ENCODE assay signal across 33 cellular contexts in genomic region chr12:31474751-31475150, GRCh38.
"Had no signal": no experiment of that assay in that cellular context is flagged by ENCODE, and none has a peak within 500 bp of the region (broad histone marks: within the 10 kb centered on the region; RNA-seq: fewer than 3 reads in every experiment).

No MANE protein-coding gene starts in this region.

- H3K4me2 ChIP-seq: smooth muscle cell had no signal

- ATAC-seq: activated CD4-positive, CD25-positive, alpha-beta regulatory T cell treated with anti-CD3 and anti-CD28 coated beads, Interleukin-2, amount 50 U/mL, for 24 hours; foreskin keratinocyte; heart right ventricle; stimulated activated memory B cell treated with anti-CD40 and anti-IgM and Interleukin-4, amounts not matched to agents 10 μg/mL and 1 μg/mL and 100 μg/mL, for 72 hours; stimulated activated naive CD8-positive, alpha-beta T cell treated with anti-CD3 and anti-CD28 coated beads, Interleukin-15, amount 100 ng/mL, for 72 hours had no signal

- H3K27me3 ChIP-seq: brain microvascular endothelial cell, esophagus muscularis mucosa, foreskin keratinocyte, heart right ventricle, neutrophil, sigmoid colon, thyroid gland, upper lobe of left lung had no signal

- FAIRE-seq: astrocyte, TTC549 had no signal

- H3K27ac ChIP-seq: brain microvascular endothelial cell, esophagus muscularis mucosa, foreskin keratinocyte, heart right ventricle, left ventricle myocardium inferior, neutrophil, prostate gland, sigmoid colon, thyroid gland, upper lobe of left lung, WERI-Rb-1 had no signal

- H3K4me1 ChIP-seq: esophagus muscularis mucosa, foreskin keratinocyte, prostate gland, sigmoid colon, thyroid gland, upper lobe of left lung had no signal

- DNase-seq: activated CD4-positive, alpha-beta memory T cell treated with anti-CD3 and anti-CD28 coated beads for 36 hours; activated CD4-positive, alpha-beta T cell treated with anti-CD3 and anti-CD28 coated beads for 48 hours; activated CD8-positive, alpha-beta memory T cell treated with anti-CD3 and anti-CD28 coated beads, Interleukin-2, amount 50 U/mL, for 4 hours; activated gamma-delta T cell; activated naive CD4-positive, alpha-beta T cell treated with anti-CD3 and anti-CD28 coated beads, Interleukin-2, amount 10 ng/mL, durations not matched to agents 7 days and 5 days; activated naive CD8-positive, alpha-beta T cell treated with anti-CD3 and anti-CD28 coated beads, Interleukin-2, amount 10 ng/mL, durations not matched to agents 7 days and 5 days; activated T-cell treated with anti-CD3 and anti-CD28 coated beads, Interleukin-2, amount 50 U/mL, for 1 hour; amniotic stem cell; brain microvascular endothelial cell; caudate nucleus; foreskin keratinocyte; heart right ventricle; left ventricle myocardium inferior; mammary epithelial cell; nephron progenitor cell; retina; sigmoid colon; stimulated activated CD4-positive, alpha-beta T cell treated with anti-CD3 and anti-CD28 coated beads, Interleukin-1b, Interleukin-23, amount 100 ng/mL, for 48 hours; stimulated activated CD4-positive, alpha-beta T cell treated with anti-CD3 and anti-CD28 coated beads, Interleukin-4, amount 100 ng/mL, for 4 hours; stimulated activated CD8-positive, alpha-beta memory T cell treated with anti-CD3 and anti-CD28 coated beads, Interleukin-4, amount 100 ng/mL, for 48 hours; stimulated activated naive CD8-positive, alpha-beta T cell treated with anti-CD3 and anti-CD28 coated beads, Interleukin-15, amount 100 ng/mL, for 72 hours; T-helper 9 cell; thyroid gland; upper lobe of left lung; WERI-Rb-1 had no signal

- H3K4me3 ChIP-seq: esophagus muscularis mucosa, heart right ventricle, left ventricle myocardium inferior, prostate gland, sigmoid colon, smooth muscle cell, thyroid gland, upper lobe of left lung had no signal

- H3K9me3 ChIP-seq: esophagus muscularis mucosa, heart right ventricle, left ventricle myocardium inferior, neutrophil, prostate gland, sigmoid colon, thyroid gland, upper lobe of left lung had no signal

- H3K36me3 ChIP-seq: brain microvascular endothelial cell, neutrophil, prostate gland, upper lobe of left lung had no signal
